Comparison of ENCODE assay signal across 15 cellular contexts in genomic region chr4:124953059-124953850, GRCh38.
A peak's percentile ranks its signal among the peaks of the same experiment; 100 is the strongest.
DNase-seq lines count a peak whose midpoint lies in the region; ATAC-seq and TF ChIP-seq lines count a peak whose summit lies in the region.
"Had no signal": no experiment of that assay in that cellular context is flagged by ENCODE, and none has a peak within 500 bp of the region (broad histone marks: within the 10 kb centered on the region; RNA-seq: fewer than 3 reads in every experiment).

No MANE protein-coding gene starts in this region.

- no peak overlapping the region for H2AFZ ChIP-seq in OCI-LY7 (ENCODE audit: low read length)

- H3K9me2 ChIP-seq in OCI-LY7 (ENCODE audit: insufficient read depth, low read length), result no peaks in the 10 kb centered on the region

- no peaks in the 10 kb centered on the region for H4K20me1 ChIP-seq in OCI-LY7 (ENCODE audit: insufficient read depth, low read length)

- no peak overlapping the region for H3K27ac ChIP-seq in OCI-LY7 (ENCODE audit: low read depth, low read length, poor library complexity, severe bottlenecking)
- H3K27ac ChIP-seq: HL-60, SJSA1 had no signal

- no peaks in the 10 kb centered on the region for H3K4me1 ChIP-seq in OCI-LY7 (ENCODE audit: insufficient read depth, low read length, poor library complexity, severe bottlenecking)

- ATAC-seq in HG03025 (IDR thresholded peaks at IDR 0.05; ENCODE audit: low FRiP score, unreplicated experiment), result no peak

- no peaks in the 10 kb centered on the region for H3K79me2 ChIP-seq in OCI-LY7 (ENCODE audit: insufficient read depth, low read depth, low read length)

- no TSS peak for BruUV-seq in OCI-LY7 (replicated peaks; lab: Mats Ljungman, UMichigan)

- no peaks in the 10 kb centered on the region for H3K9me3 ChIP-seq in OCI-LY7 (ENCODE audit: low read length)
- H3K9me3 ChIP-seq: MG63, SJSA1 had no signal

- H3K4me3 ChIP-seq in AG04449 (ENCODE audit: low read depth, low read length) (no peak overlapping the region), cardiac fibroblast (replicated peaks in 1 of 2; ENCODE audit: low read depth in 2 of 2, low read length in 2 of 2) (no peak overlapping the region), OCI-LY7 (ENCODE audit: low read depth, low read length, poor library complexity, severe bottlenecking) (no peak overlapping the region)
- H3K4me3 ChIP-seq: MG63, SJSA1 had no signal

- TF ChIP-seq CTCF in AG04449 (IDR thresholded peaks at IDR 0.05; ENCODE audit: insufficient read depth, low read length, missing control alignments) (no peak), cardiac fibroblast (IDR thresholded peaks at IDR 0.05; ENCODE audit: low read depth, low read length) (no peak), OCI-LY7 (conservative IDR thresholded peaks at IDR 0.05; ENCODE audit: low read length) (no peak)

- DNase-seq in AG04449 (ENCODE audit: low read depth, low spot score) (peak; percentile 88), LHCN-M2 (ENCODE audit: low read depth) (peak; percentile 62), cardiac fibroblast (ENCODE audit: low read depth in 2 of 2) (peak; percentile 88 to 91), hepatic stellate cell (ENCODE audit: low spot score) (peak; percentile 12), OCI-LY7 (ENCODE audit: low spot score) (no peak), glomerular visceral epithelial cell (ENCODE audit: extremely low spot score) (no peak), T1000 (lab: John Stamatoyannopoulos, UW) (no peak)
- DNase-seq: activated gamma-delta T cell treated with Interleukin-2 at 50 U/mL for 16 hours; MG63; NCI-H2107; NK-92 treated with Interleukin-12 subunit alpha and Interleukin-12 subunit beta, amount 100 ng/mL, for 24 hours; nucleus accumbens had no signal

- CTCF ChIA-PET in AG04449 (lab: Yijun Ruan, JAX) (no interaction called here), OCI-LY7 (lab: Charles Lee; ENCODE audit: unreplicated experiment) (no interaction called here)

- no peak overlapping the region for H3K4me2 ChIP-seq in OCI-LY7 (ENCODE audit: low read length)

- intact Hi-C loops in OCI-LY7 (cut with micrococcal nuclease; ENCODE audit: unreplicated experiment), result no loop called here

- POLR2A ChIA-PET in AG04449 (lab: Yijun Ruan, JAX), result no interaction called here
- POLR2A ChIA-PET in OCI-LY7 (lab: Charles Lee), result interaction anchor here (0.6 to 1.3 kb wide), 2 partner anchors 9 to 99 kb away, joined by 3 to 4 read pairs; no protein-coding TSS in a partner anchor

- H3K36me3 ChIP-seq in OCI-LY7 (ENCODE audit: insufficient read depth, low read length), result no peaks in the 10 kb centered on the region
- H3K36me3 ChIP-seq: MG63, SJSA1 had no signal

Comparison
In these comparisons a context has a peak if more than half of its experiments do, and no peak if none do; other contexts are left out.
1. DNase-seq: peak in AG04449 (single experiment), LHCN-M2 (single experiment), cardiac fibroblast (2 of 2) and hepatic stellate cell (single experiment); none in OCI-LY7 (single experiment), glomerular visceral epithelial cell (single experiment) and T1000 (single experiment).